ENCODE assay signal across 22 cellular contexts in the genomic region with DNA sequence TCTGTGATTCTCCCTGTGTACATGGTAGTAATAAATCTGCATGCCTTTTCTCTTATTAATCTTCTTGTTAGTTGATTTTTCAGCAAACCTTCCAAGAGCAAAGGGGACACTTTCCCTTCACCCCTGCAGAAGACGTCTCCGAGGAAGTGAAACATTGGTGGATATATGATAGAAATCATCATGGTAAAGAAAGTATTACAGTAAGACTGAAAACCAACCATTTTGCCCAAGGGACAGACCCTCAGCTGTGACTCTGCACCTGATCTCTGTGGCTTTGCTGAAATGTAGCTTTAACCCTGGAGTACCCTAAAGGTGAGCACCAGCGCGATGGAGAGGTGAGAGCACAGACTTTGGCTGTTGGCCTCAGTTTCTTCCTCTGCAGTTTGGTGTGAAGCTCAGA. TPM values are rescaled to one million over a fixed set of nuclear protein-coding genes. Genes with fewer than 3 reads are reported as not detected.
DNase-seq lines count a peak whose midpoint lies in the region; ATAC-seq and TF ChIP-seq lines count a peak whose summit lies in the region.
"Had no signal": no experiment of that assay in that cellular context is flagged by ENCODE, and none has a peak within 500 bp of the region (broad histone marks: within the 10 kb centered on the region; RNA-seq: fewer than 3 reads in every experiment).

No MANE protein-coding gene starts in this region.

- H3K4me3 Mint-ChIP-seq in stimulated activated memory B cell treated with anti-CD40 and anti-IgM and Interleukin-4, amounts not matched to agents 10 μg/mL and 1 μg/mL and 100 μg/mL, for 72 hours: no peak overlapping the region
- no peak overlapping the region for H3K4me3 Mint-ChIP-seq in T-helper 17 cell
- H3K4me3 Mint-ChIP-seq: activated CD8-positive, alpha-beta T cell treated with anti-CD3 and anti-CD28 coated beads, Interleukin-2, amount 10 ng/mL, durations not matched to agents 7 days and 5 days; brain; natural killer cell had no signal

- H3K9me3 Mint-ChIP-seq in stimulated activated memory B cell treated with anti-CD40 and anti-IgM and Interleukin-4, amounts not matched to agents 10 μg/mL and 1 μg/mL and 100 μg/mL, for 72 hours: no peaks in the 10 kb centered on the region

- peaks cover 18% of the 10 kb centered on the region for H3K4me1 Mint-ChIP-seq in stimulated activated memory B cell treated with anti-CD40 and anti-IgM and Interleukin-4, amounts not matched to agents 10 μg/mL and 1 μg/mL and 100 μg/mL, for 72 hours
- H3K4me1 Mint-ChIP-seq in T-helper 17 cell: no peaks in the 10 kb centered on the region
- H3K4me1 Mint-ChIP-seq: natural killer cell had no signal

- DNase-seq in T-helper 17 cell (no peak), foreskin fibroblast (no peak)
- DNase-seq: activated CD4-positive, CD25-positive, alpha-beta regulatory T cell; activated CD8-positive, alpha-beta T cell treated with anti-CD3 and anti-CD28 coated beads, Interleukin-2, amount 10 ng/mL, durations not matched to agents 7 days and 5 days; H7; mesenchymal stem cell; MV-4-11; natural killer cell; NCI-H2029 treated with DMSO at 0.1 percent for 48 hours; NCI-H510A; OCI-M1; SIG-M5; stimulated activated CD4-positive, alpha-beta T cell treated with anti-CD3 and anti-CD28 coated beads, Interleukin-2, amount 100 ng/mL, for 48 hours; T-helper 1 cell had no signal

- TF ChIP-seq CTCF in foreskin fibroblast (IDR thresholded peaks at IDR 0.05; ENCODE audit: low read depth, low read length): no peak

- no peak overlapping the region for H3K4me3 ChIP-seq in foreskin fibroblast (ENCODE audit: low read depth in 1 of 2, low read length in 2 of 2)
- H3K4me3 ChIP-seq: coronary artery, K562 had no signal

- no peaks in the 10 kb centered on the region for H3K36me3 Mint-ChIP-seq in stimulated activated memory B cell treated with anti-CD40 and anti-IgM and Interleukin-4, amounts not matched to agents 10 μg/mL and 1 μg/mL and 100 μg/mL, for 72 hours
- H3K36me3 Mint-ChIP-seq in T-helper 17 cell (ENCODE audit: low read depth): no peaks in the 10 kb centered on the region
- H3K36me3 Mint-ChIP-seq: brain, natural killer cell had no signal

- no peaks in the 10 kb centered on the region for H3K9me3 ChIP-seq in T-helper 17 cell (ENCODE audit: control insufficient read depth, low read length, poor library complexity, severe bottlenecking)

- no peak overlapping the region for H3K27ac Mint-ChIP-seq in stimulated activated memory B cell treated with anti-CD40 and anti-IgM and Interleukin-4, amounts not matched to agents 10 μg/mL and 1 μg/mL and 100 μg/mL, for 72 hours
- no peak overlapping the region for H3K27ac Mint-ChIP-seq in T-helper 17 cell
- H3K27ac Mint-ChIP-seq: activated CD8-positive, alpha-beta T cell treated with anti-CD3 and anti-CD28 coated beads, Interleukin-2, amount 10 ng/mL, durations not matched to agents 7 days and 5 days; brain; natural killer cell had no signal

- H3K27me3 Mint-ChIP-seq in stimulated activated memory B cell treated with anti-CD40 and anti-IgM and Interleukin-4, amounts not matched to agents 10 μg/mL and 1 μg/mL and 100 μg/mL, for 72 hours: peaks cover 18% of the 10 kb centered on the region
- H3K27me3 Mint-ChIP-seq in T-helper 17 cell: peaks cover 32% of the 10 kb centered on the region

- ATAC-seq in GM18907 (IDR thresholded peaks at IDR 0.05; ENCODE audit: unreplicated experiment) (peak; percentile 55), HG02588 (IDR thresholded peaks at IDR 0.05; ENCODE audit: unreplicated experiment) (peak; percentile 82), HG03354 (IDR thresholded peaks at IDR 0.05; ENCODE audit: poor library complexity, severe bottlenecking, unreplicated experiment) (peak; percentile 54), T-helper 17 cell (no peak), HG02970 (IDR thresholded peaks at IDR 0.05; ENCODE audit: low FRiP score, unreplicated experiment) (no peak)
- ATAC-seq in stimulated activated memory B cell treated with anti-CD40 and anti-IgM and Interleukin-4, amounts not matched to agents 10 μg/mL and 1 μg/mL and 100 μg/mL, for 72 hours: peak; percentile 56
- ATAC-seq: activated CD8-positive, alpha-beta T cell treated with anti-CD3 and anti-CD28 coated beads, Interleukin-2, amount 10 ng/mL, durations not matched to agents 7 days and 5 days; K562; natural killer cell had no signal

RNA-seq across cellular contexts. Expression of a gene that starts 32.8 kb away (rescaled TPM):
- not detected for total RNA-seq in T-helper 17 cell
- total RNA-seq: activated CD8-positive, alpha-beta T cell treated with anti-CD3 and anti-CD28 coated beads, Interleukin-2, amount 10 ng/mL, durations not matched to agents 7 days and 5 days; K562; natural killer cell had no signal

Comparison
In these comparisons a context has a peak if more than half of its experiments do, and no peak if none do; other contexts are left out.
1. ATAC-seq: peak in GM18907 (single experiment), HG02588 (single experiment), HG03354 (single experiment) and stimulated activated memory B cell treated with anti-CD40 and anti-IgM and Interleukin-4, amounts not matched to agents 10 μg/mL and 1 μg/mL and 100 μg/mL, for 72 hours (single experiment); none in T-helper 17 cell (single experiment) and HG02970 (single experiment).